In the genomic region with DNA sequence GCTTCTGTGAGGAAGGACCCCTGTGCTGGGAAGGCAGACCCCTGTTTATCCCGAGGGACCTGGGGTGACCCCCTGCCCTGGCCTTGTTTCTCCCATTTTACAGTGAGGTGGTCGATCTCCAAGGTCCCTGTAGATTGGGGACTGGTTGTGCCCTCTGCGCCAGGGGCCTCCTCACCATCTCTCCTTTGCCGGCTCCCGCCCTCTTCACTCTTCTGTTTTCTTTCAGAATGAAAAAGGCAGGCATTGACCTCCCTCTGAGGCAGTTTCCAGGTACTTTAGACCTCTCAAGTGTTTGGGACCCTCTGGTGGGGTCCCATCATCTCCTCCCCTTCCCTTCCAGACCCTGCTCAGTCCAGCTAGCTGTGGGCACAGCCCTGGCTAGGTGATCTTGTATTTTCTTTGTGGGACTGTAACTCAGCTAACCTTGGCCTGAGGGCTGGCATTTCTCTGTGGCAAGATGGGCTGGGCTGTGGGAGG, we compare ENCODE assay signal across 8 cellular contexts. TPM values are rescaled to one million over a fixed set of nuclear protein-coding genes. Genes with fewer than 3 reads are reported as not detected.
DNase-seq lines count a peak whose midpoint lies in the region; TF ChIP-seq lines count a peak whose summit lies in the region.

No MANE protein-coding gene starts in this region.

- peak overlapping the region; percentile 99 to 100 for H3K27ac ChIP-seq in ascending aorta
- H3K27ac ChIP-seq in layer of hippocampus (ENCODE audit: low read depth, low read length), result peak overlapping the region; percentile 98
- H3K27ac ChIP-seq in substantia nigra (ENCODE audit: low read depth, low read length, poor library complexity, severe bottlenecking), result peak overlapping the region; percentile 96

- peak overlapping the region; percentile 66 for H3K27ac Mint-ChIP-seq in T-helper 1 cell treated with Interleukin-12 subunit alpha and Interleukin-12 subunit beta and Interleukin-4 antibody, amounts not matched to agents 30 μg/mL and 1 μg/mL, for 36 hours

- H3K27me3 Mint-ChIP-seq in T-helper 1 cell treated with Interleukin-12 subunit alpha and Interleukin-12 subunit beta and Interleukin-4 antibody, amounts not matched to agents 30 μg/mL and 1 μg/mL, for 36 hours (ENCODE audit: low read depth), result peaks cover 5% of the 10 kb centered on the region

- no peak for TF ChIP-seq CTCF in ascending aorta (IDR thresholded peaks at IDR 0.05)

- no peaks in the 10 kb centered on the region for H3K9me3 Mint-ChIP-seq in T-helper 1 cell treated with Interleukin-12 subunit alpha and Interleukin-12 subunit beta and Interleukin-4 antibody, amounts not matched to agents 30 μg/mL and 1 μg/mL, for 36 hours

- H3K36me3 ChIP-seq in ascending aorta, result peaks cover 28 to 35% of the 10 kb centered on the region in 2 donors

- H3K4me3 Mint-ChIP-seq in T-helper 1 cell treated with Interleukin-12 subunit alpha and Interleukin-12 subunit beta and Interleukin-4 antibody, amounts not matched to agents 30 μg/mL and 1 μg/mL, for 36 hours, result peak overlapping the region; percentile 95

- H3K4me3 ChIP-seq in ascending aorta, result peak overlapping the region; percentile 80 to 93

- no peak for DNase-seq in T-helper 1 cell
- DNase-seq in ascending aorta (ENCODE audit: low spot score in 2 of 2), result no peak
- DNase-seq in substantia nigra (lab: John Stamatoyannopoulos, UW), result no peak
- no peak for DNase-seq in SHP77 (lab: John Stamatoyannopoulos, UW)
- DNase-seq in DMS79 treated with DMSO at 0.1 percent for 48 hours (lab: John Stamatoyannopoulos, UW), result no peak
- no peak for DNase-seq in HPDE6-E6E7 (ENCODE audit: extremely low spot score)

- peaks cover 5% of the 10 kb centered on the region for H3K36me3 Mint-ChIP-seq in T-helper 1 cell treated with Interleukin-12 subunit alpha and Interleukin-12 subunit beta and Interleukin-4 antibody, amounts not matched to agents 30 μg/mL and 1 μg/mL, for 36 hours (ENCODE audit: low read depth)

- H3K27me3 ChIP-seq in ascending aorta (no peaks in the 10 kb centered on the region), layer of hippocampus (ENCODE audit: control insufficient read depth, insufficient read depth, low read length) (no peaks in the 10 kb centered on the region)

- H3K4me1 ChIP-seq in ascending aorta, result peaks cover 26 to 73% of the 10 kb centered on the region in 2 donors

- peaks cover 22% of the 10 kb centered on the region for H3K4me1 Mint-ChIP-seq in T-helper 1 cell treated with Interleukin-12 subunit alpha and Interleukin-12 subunit beta and Interleukin-4 antibody, amounts not matched to agents 30 μg/mL and 1 μg/mL, for 36 hours (ENCODE audit: low read depth)

- intact Hi-C loops in ascending aorta (cut with DNase I), result no loop called here

- H3K9me3 ChIP-seq in ascending aorta, result no peaks in the 10 kb centered on the region

RNA-seq across cellular contexts. Expression of a gene that starts 1.5 kb away (rescaled TPM):
- 1,290 TPM for total RNA-seq in ascending aorta

RNA-seq across cellular contexts. Expression of a gene that starts 37.8 kb away (rescaled TPM):
- total RNA-seq in ascending aorta, result 64.6 TPM
